8 cellular contexts compared by ENCODE assay signal in the genomic region with DNA sequence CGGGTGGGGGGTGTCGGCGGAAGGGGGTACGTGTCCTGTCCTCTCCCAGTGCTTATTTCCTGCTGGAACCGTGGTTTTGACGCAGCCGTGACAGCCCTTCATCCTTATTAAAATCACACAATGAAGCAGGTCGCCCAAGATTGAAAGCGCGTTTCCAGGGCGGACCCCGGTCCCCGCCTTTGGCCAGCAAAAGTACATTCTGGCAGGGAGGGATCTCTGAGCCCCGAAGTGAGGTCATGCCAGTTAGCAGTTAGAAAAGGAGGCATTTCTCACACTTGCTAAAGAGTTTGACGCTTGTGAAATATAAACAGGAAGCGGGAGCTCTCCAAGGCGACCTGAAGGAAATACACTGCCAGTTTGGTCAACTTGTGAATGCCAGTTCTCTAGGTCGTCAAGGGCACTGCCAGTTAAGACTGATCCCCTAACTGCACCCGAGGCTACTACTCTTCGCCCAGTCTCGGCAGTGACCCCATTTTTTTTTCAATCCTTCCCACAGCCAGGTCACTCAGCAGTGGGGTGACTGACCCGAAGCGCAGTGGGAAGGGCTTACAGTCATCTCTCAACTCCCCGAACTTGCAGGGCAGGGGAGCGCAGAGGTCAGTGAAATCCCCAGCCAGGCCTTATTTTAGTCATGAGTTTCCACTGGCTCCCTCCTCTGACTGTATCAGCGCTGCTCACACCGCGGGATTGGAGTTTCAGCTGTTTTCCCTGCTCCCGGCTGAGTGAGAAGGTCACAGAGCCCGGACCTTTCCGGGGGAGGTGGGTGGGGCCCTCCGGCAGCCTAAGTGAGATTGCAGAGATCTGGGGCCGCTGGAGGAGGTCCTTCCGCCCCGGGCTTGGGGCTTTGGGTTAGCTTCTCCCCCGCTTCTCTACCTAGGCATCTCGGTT. TPM values are rescaled to one million over a fixed set of nuclear protein-coding genes. Genes with fewer than 3 reads are reported as not detected.
A peak's percentile ranks its signal among the peaks of the same experiment; 100 is the strongest.
DNase-seq lines count a peak whose midpoint lies in the region; ATAC-seq and TF ChIP-seq lines count a peak whose summit lies in the region.

No MANE protein-coding gene starts in this region.

- H3K9me3 Mint-ChIP-seq in activated CD8-positive, alpha-beta T cell treated with anti-CD3 and anti-CD28 coated beads for 36 hours: no peaks in the 10 kb centered on the region

- peak overlapping the region; percentile 80 for H3K9ac ChIP-seq in HCT116 (ENCODE audit: low read length)
- H3K9ac ChIP-seq in mesenchymal stem cell (ENCODE audit: low read length): peak overlapping the region; percentile 96

- H3K9me2 ChIP-seq in HCT116 (ENCODE audit: insufficient read depth): no peaks in the 10 kb centered on the region

- H4K20me1 ChIP-seq in HCT116 (ENCODE audit: insufficient read depth): no peaks in the 10 kb centered on the region

- peak overlapping the region; percentile 71 for H3K4me3 ChIP-seq in GM12875 (ENCODE audit: low read depth, low read length)
- H3K4me3 ChIP-seq in HCT116 (replicated peaks in 1 of 2; ENCODE audit: low read depth in 1 of 2, low read length in 2 of 2): peak overlapping the region; percentile 46 to 87
- H3K4me3 ChIP-seq in effector memory CD4-positive, alpha-beta T cell (ENCODE audit: insufficient read depth, low read depth, low read length, poor library complexity, severe bottlenecking): peak overlapping the region; percentile 74
- peak overlapping the region in 1 of 2 experiments; percentile 79 for H3K4me3 ChIP-seq in mesenchymal stem cell (ENCODE audit: insufficient read depth in 1 of 2, low read depth in 1 of 2, low read length in 2 of 2)

- H3K14ac ChIP-seq in mesenchymal stem cell (ENCODE audit: low read length in 2 of 2): peak overlapping the region; percentile 83 to 94

- DNase-seq in HCT116 (ENCODE audit: low read depth, low spot score): no peak
- peak; percentile 65 for DNase-seq in NAMALWA (ENCODE audit: low spot score)
- DNase-seq in activated CD8-positive, alpha-beta T cell treated with anti-CD3 and anti-CD28 coated beads for 36 hours: peak; percentile 92
- DNase-seq in effector memory CD4-positive, alpha-beta T cell: peak; percentile 38 to 49 (median 44)
- peak; percentile 97 for DNase-seq in mesenchymal stem cell
- peak; percentile 73 to 77 for DNase-seq in stimulated activated CD8-positive, alpha-beta memory T cell treated with anti-CD3 and anti-CD28 coated beads, Interleukin-2, amount 100 ng/mL, for 48 hours (ENCODE audit: low read depth in 2 of 2)
- DNase-seq in NCI-H510A (lab: John Stamatoyannopoulos, UW): no peak

- H3K36me3 ChIP-seq in HCT116 (ENCODE audit: control insufficient read depth in 1 of 2, insufficient read depth in 2 of 2, low read length in 2 of 2): peaks cover 0 to 14% of the 10 kb centered on the region in 2 experiments; a peak in 1 of 4 replicates
- H3K36me3 ChIP-seq in effector memory CD4-positive, alpha-beta T cell (ENCODE audit: control insufficient read depth, insufficient read depth, low read length): peaks cover 8% of the 10 kb centered on the region
- H3K36me3 ChIP-seq in mesenchymal stem cell (ENCODE audit: control insufficient read depth in 1 of 2, insufficient read depth in 2 of 2, low read depth in 1 of 2, low read length in 2 of 2): peaks cover 3 to 10% of the 10 kb centered on the region in 2 experiments

- peak overlapping the region; percentile 82 to 91 for H3K4ac ChIP-seq in mesenchymal stem cell (ENCODE audit: low read depth in 1 of 2, low read length in 2 of 2)

- peaks cover 32% of the 10 kb centered on the region for H3K36me3 Mint-ChIP-seq in activated CD8-positive, alpha-beta T cell treated with anti-CD3 and anti-CD28 coated beads for 36 hours (ENCODE audit: low read depth)

- POLR2A ChIA-PET in HCT116 (lab: Charles Lee): interaction anchor here (1.0 to 2.5 kb wide), 6 partner anchors 10 to 266 kb away, joined by 3 to 10 read pairs (median 4); no protein-coding TSS in a partner anchor
- POLR2A ChIA-PET in activated CD8-positive, alpha-beta T cell treated with anti-CD3 and anti-CD28 coated beads for 36 hours (lab: Charles Lee): interaction anchor here (0.6 to 13.9 kb wide), 32 partner anchors 7 to 483 kb away, joined by 3 to 434 read pairs (median 4); a partner anchor contains a TSS

- H3K27me3 Mint-ChIP-seq in activated CD8-positive, alpha-beta T cell treated with anti-CD3 and anti-CD28 coated beads for 36 hours: no peaks in the 10 kb centered on the region

- peak overlapping the region; percentile 100 for H2BK120ac ChIP-seq in mesenchymal stem cell (ENCODE audit: low read depth, low read length)

- peak overlapping the region; percentile 97 for H4K91ac ChIP-seq in mesenchymal stem cell (ENCODE audit: low read length)

- H3K23ac ChIP-seq in mesenchymal stem cell (ENCODE audit: low read length in 2 of 2): peak overlapping the region in 1 of 2 experiments; percentile 93

- H3K9me3 ChIP-seq in HCT116 (ENCODE audit: control insufficient read depth in 1 of 2, insufficient read depth in 1 of 2, low read depth in 1 of 2, low read length in 2 of 2) (no peaks in the 10 kb centered on the region), mesenchymal stem cell (ENCODE audit: control insufficient read depth, low read length) (no peaks in the 10 kb centered on the region)
- H3K9me3 ChIP-seq in effector memory CD4-positive, alpha-beta T cell (ENCODE audit: control insufficient read depth, low read length): no peaks in the 10 kb centered on the region

- H3K4me2 ChIP-seq in HCT116 (ENCODE audit: low read length) (peak overlapping the region; percentile 90), mesenchymal stem cell (ENCODE audit: low read length, poor library complexity, severe bottlenecking) (peak overlapping the region; percentile 82)

- peak overlapping the region; percentile 91 to 99 for H3K18ac ChIP-seq in mesenchymal stem cell (ENCODE audit: low read depth in 1 of 2, low read length in 2 of 2)

- peaks cover 36 to 53% of the 10 kb centered on the region in 2 experiments for H3K4me1 ChIP-seq in HCT116 (ENCODE audit: control insufficient read depth in 1 of 2, insufficient read depth in 2 of 2, low read length in 2 of 2)
- peaks cover 33% of the 10 kb centered on the region for H3K4me1 ChIP-seq in effector memory CD4-positive, alpha-beta T cell (ENCODE audit: control insufficient read depth, insufficient read depth, low read length, poor library complexity, severe bottlenecking)
- peaks cover 10% of the 10 kb centered on the region for H3K4me1 ChIP-seq in mesenchymal stem cell (ENCODE audit: control insufficient read depth, insufficient read depth, low read depth, low read length)

- H3K27ac ChIP-seq in HCT116 (ENCODE audit: low read depth, low read length): peak overlapping the region; percentile 91
- peak overlapping the region; percentile 98 for H3K27ac ChIP-seq in effector memory CD4-positive, alpha-beta T cell (ENCODE audit: insufficient read depth, low read length, poor library complexity, severe bottlenecking)
- peak overlapping the region; percentile 97 for H3K27ac ChIP-seq in mesenchymal stem cell (ENCODE audit: low read length, poor library complexity, severe bottlenecking)

- no peak for ATAC-seq in HCT116
- ATAC-seq in activated CD8-positive, alpha-beta T cell treated with anti-CD3 and anti-CD28 coated beads for 36 hours: peak; percentile 24

- no peaks in the 10 kb centered on the region for H3K27me3 ChIP-seq in HCT116 (ENCODE audit: insufficient read depth, low read length)
- no peaks in the 10 kb centered on the region for H3K27me3 ChIP-seq in effector memory CD4-positive, alpha-beta T cell (replicated peaks; ENCODE audit: control insufficient read depth, insufficient read depth, low read length, poor library complexity, severe bottlenecking)
- no peaks in the 10 kb centered on the region for H3K27me3 ChIP-seq in mesenchymal stem cell (ENCODE audit: control insufficient read depth in 1 of 2, insufficient read depth in 1 of 2, low read length in 2 of 2)

- peak overlapping the region; percentile 42 to 100 for H2BK12ac ChIP-seq in mesenchymal stem cell (ENCODE audit: low read length in 2 of 2)

- RAD21 ChIA-PET in HCT116 (lab: Charles Lee; ENCODE audit: low non-redundant PET in 1 of 2, low total read pairs in 2 of 2, uncharacterized antibody in 2 of 2, unreplicated experiment in 2 of 2): interaction anchor here (0.8 to 3.0 kb wide), 6 partner anchors 49 to 265 kb away, joined by 3 to 12 read pairs (median 6); no protein-coding TSS in a partner anchor

- peak overlapping the region; percentile 92 for H3K4me3 Mint-ChIP-seq in activated CD8-positive, alpha-beta T cell treated with anti-CD3 and anti-CD28 coated beads for 36 hours

- H3K79me1 ChIP-seq in mesenchymal stem cell (replicated peaks; ENCODE audit: low read length, poor library complexity, severe bottlenecking): peaks cover 4% of the 10 kb centered on the region

- H4K8ac ChIP-seq in mesenchymal stem cell (ENCODE audit: low read length): peak overlapping the region; percentile 97

- H3K4me1 Mint-ChIP-seq in activated CD8-positive, alpha-beta T cell treated with anti-CD3 and anti-CD28 coated beads for 36 hours (ENCODE audit: low read depth): peaks cover 31% of the 10 kb centered on the region

- CTCF ChIA-PET in HCT116 (lab: Charles Lee): interaction anchor here (0.7 to 4.7 kb wide), 22 partner anchors 8 to 266 kb away, joined by 3 to 59 read pairs (median 5); no protein-coding TSS in a partner anchor
- CTCF ChIA-PET in activated CD8-positive, alpha-beta T cell treated with anti-CD3 and anti-CD28 coated beads for 36 hours (lab: Charles Lee): interaction anchor here (0.6 to 12.3 kb wide), 36 partner anchors 13 to 321 kb away, joined by 3 to 148 read pairs (median 7); a partner anchor contains a TSS

- intact Hi-C loops in HCT116 (cut with micrococcal nuclease): loop anchor here (5.0 kb wide), 3 partner anchors 150 to 320 kb away; a partner anchor contains a TSS
- intact Hi-C loops in activated CD8-positive, alpha-beta T cell treated with anti-CD3 and anti-CD28 coated beads for 36 hours (cut with micrococcal nuclease): loop anchor here (1.0 to 5.0 kb wide), 6 partner anchors 50 to 256 kb away; no protein-coding TSS in a partner anchor

- no TSS peak for BruUV-seq in HCT116 (replicated peaks; lab: Mats Ljungman, UMichigan)

- no peak for TF ChIP-seq RAD21 in HCT116 (IDR thresholded peaks at IDR 0.05; ENCODE audit: low read depth)

- WGBS in mesenchymal stem cell: 7% methylated on average over 37 of the region's 37 CpGs

- H3K79me2 ChIP-seq in HCT116 (ENCODE audit: insufficient read depth, low read length): peaks cover 26% of the 10 kb centered on the region

- H2AFZ ChIP-seq in HCT116 (ENCODE audit: low read depth, low read length, poor library complexity, severe bottlenecking): no peak overlapping the region
- H2AFZ ChIP-seq in mesenchymal stem cell (ENCODE audit: low read depth, low read length): peak overlapping the region; percentile 88

- TF ChIP-seq CTCF in GM12875 (IDR thresholded peaks at IDR 0.05; ENCODE audit: borderline replicate concordance, insufficient read depth, low read depth, low read length) (no peak), HCT116 (IDR thresholded peaks at IDR 0.05 in 2 of 3, conservative IDR thresholded peaks at IDR 0.05 in 1 of 3; ENCODE audit: borderline replicate concordance in 1 of 3, insufficient read depth in 1 of 3, low read depth in 2 of 3, low read length in 2 of 3) (no peak)
- TF ChIP-seq CTCF in activated CD8-positive, alpha-beta T cell treated with anti-CD3 and anti-CD28 coated beads for 36 hours (IDR thresholded peaks at IDR 0.05): no peak

- peak overlapping the region; percentile 96 for H3K27ac Mint-ChIP-seq in activated CD8-positive, alpha-beta T cell treated with anti-CD3 and anti-CD28 coated beads for 36 hours

- peak overlapping the region; percentile 97 for H2BK5ac ChIP-seq in mesenchymal stem cell (ENCODE audit: low read depth, low read length, poor library complexity, severe bottlenecking)

- H2AK5ac ChIP-seq in mesenchymal stem cell (ENCODE audit: low read length, severe bottlenecking): peak overlapping the region; percentile 86

- peak; percentile 27 for TF ChIP-seq POLR2A in HCT116 (IDR thresholded peaks at IDR 0.05; ENCODE audit: borderline replicate concordance, extremely low read depth, insufficient read depth, insufficient read length)

- peak overlapping the region; percentile 98 for H2BK15ac ChIP-seq in mesenchymal stem cell (ENCODE audit: low read depth, poor library complexity, severe bottlenecking)

RNA-seq across cellular contexts. Expression of a gene that starts 2.0 kb away (rescaled TPM):
- total RNA-seq in HCT116 (2021; ENCODE audit: unreplicated experiment): 81.6 TPM
- polyA plus RNA-seq in HCT116 (2012): 129 and 166 TPM in 2 replicates
- 100 to 1,000 TPM; 456 to 470 TPM for total RNA-seq in activated CD8-positive, alpha-beta T cell treated with anti-CD3 and anti-CD28 coated beads for 36 hours
- polyA plus RNA-seq in mesenchymal stem cell (2013, experiment 1 of 2): 88.3 TPM
- polyA plus RNA-seq in mesenchymal stem cell (2013, experiment 2 of 2): 79.7 TPM

Comparison
In these comparisons a context has a peak if more than half of its experiments do, and no peak if none do; other contexts are left out.
1. DNase-seq: peak in NAMALWA (single experiment), activated CD8-positive, alpha-beta T cell treated with anti-CD3 and anti-CD28 coated beads for 36 hours (single experiment), effector memory CD4-positive, alpha-beta T cell (3 of 3), mesenchymal stem cell (single experiment) and stimulated activated CD8-positive, alpha-beta memory T cell treated with anti-CD3 and anti-CD28 coated beads, Interleukin-2, amount 100 ng/mL, for 48 hours (2 of 2); none in HCT116 (single experiment) and NCI-H510A (single experiment).
2. Peak in every context shown above with its lines, with median percentiles within 50 percentile points of each other: H3K27ac ChIP-seq.